ENCODE assay signal across 33 cellular contexts in the genomic region with DNA sequence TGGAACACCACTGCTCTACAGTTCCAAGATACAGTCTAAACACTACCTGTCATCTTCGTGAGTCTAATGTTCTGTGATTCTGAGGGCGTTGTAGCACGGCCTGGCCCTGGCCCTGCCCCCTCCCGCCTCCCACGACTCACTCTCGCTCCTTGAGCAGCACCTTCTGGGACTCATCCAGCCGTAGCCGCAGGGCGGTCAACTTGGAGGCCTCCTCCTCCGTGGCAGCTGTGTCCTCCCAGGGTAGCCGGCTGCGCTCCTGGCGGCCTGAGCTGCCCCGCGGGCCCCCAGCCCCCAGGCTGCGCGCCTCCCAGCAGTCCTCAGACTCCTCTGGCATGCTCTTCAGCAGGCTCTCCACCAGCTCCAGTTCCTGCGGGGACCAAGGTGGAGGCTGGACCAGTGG. TPM values are rescaled to one million over a fixed set of nuclear protein-coding genes. Genes with fewer than 3 reads are reported as not detected.
DNase-seq lines count a peak whose midpoint lies in the region; ATAC-seq, FAIRE-seq and TF ChIP-seq lines count a peak whose summit lies in the region.
"Had no signal": no experiment of that assay in that cellular context is flagged by ENCODE, and none has a peak within 500 bp of the region (broad histone marks: within the 10 kb centered on the region; RNA-seq: fewer than 3 reads in every experiment).

No MANE protein-coding gene starts in this region.

- no peak overlapping the region for H3K4me3 ChIP-seq in right atrium auricular region
- H3K4me3 ChIP-seq in K562, result no peak overlapping the region
- H3K4me3 ChIP-seq in neuronal stem cell (ENCODE audit: low read length in 2 of 2), result no peak overlapping the region
- H3K4me3 ChIP-seq in Caco-2 (ENCODE audit: low read depth, low read length), result no peak overlapping the region
- H3K4me3 ChIP-seq: body of pancreas, GM12878, left ventricle myocardium inferior, pancreas, sigmoid colon, stomach, transverse colon had no signal

- TF ChIP-seq POLR2A in K562 (conservative IDR thresholded peaks at IDR 0.05), result no peak

- H3K27ac ChIP-seq in right atrium auricular region (no peak overlapping the region), K562 (ENCODE audit: extremely low read depth, low read depth, low read length) (no peak overlapping the region), neuronal stem cell (replicated peaks; ENCODE audit: low read length) (no peak overlapping the region)
- H3K27ac ChIP-seq: body of pancreas, pancreas, sigmoid colon, stomach, transverse colon had no signal

- no peak overlapping the region for H4K8ac ChIP-seq in neuronal stem cell (ENCODE audit: low read depth, low read length)

- no peaks in the 10 kb centered on the region for H3K9me3 Mint-ChIP-seq in natural killer cell treated with Interleukin-12 subunit alpha and Interleukin-12 subunit beta and Interleukin-15 and Interleukin-18, amount 100 ng/mL, for 72 hours
- H3K9me3 Mint-ChIP-seq in Caco-2 (ENCODE audit: unreplicated experiment), result no peaks in the 10 kb centered on the region
- H3K9me3 Mint-ChIP-seq: naive B cell had no signal

- no peak for TF ChIP-seq EP300 in K562 (IDR thresholded peaks at IDR 0.05; ENCODE audit: low read length)

- H3K36me3 ChIP-seq in right atrium auricular region (no peaks in the 10 kb centered on the region), K562 (ENCODE audit: control insufficient read depth, insufficient read depth, low read length) (no peaks in the 10 kb centered on the region), neuronal stem cell (replicated peaks in 1 of 2; ENCODE audit: control insufficient read depth in 2 of 2, insufficient read depth in 2 of 2, low read length in 2 of 2) (peaks cover 0 to 4% of the 10 kb centered on the region in 2 donors), Caco-2 (ENCODE audit: control insufficient read depth, insufficient read depth, low read length) (no peaks in the 10 kb centered on the region)
- H3K36me3 ChIP-seq: pancreas, transverse colon had no signal

- no peaks in the 10 kb centered on the region for H3K27me3 Mint-ChIP-seq in natural killer cell treated with Interleukin-12 subunit alpha and Interleukin-12 subunit beta and Interleukin-15 and Interleukin-18, amount 100 ng/mL, for 72 hours
- no peaks in the 10 kb centered on the region for H3K27me3 Mint-ChIP-seq in Caco-2 (ENCODE audit: insufficient read depth, unreplicated experiment)
- H3K27me3 Mint-ChIP-seq: B cell, naive B cell had no signal

- no peak overlapping the region for H2BK5ac ChIP-seq in neuronal stem cell (ENCODE audit: low read length)

- H3K4me3 Mint-ChIP-seq in natural killer cell treated with Interleukin-12 subunit alpha and Interleukin-12 subunit beta and Interleukin-15 and Interleukin-18, amount 100 ng/mL, for 72 hours, result no peak overlapping the region
- no peak overlapping the region for H3K4me3 Mint-ChIP-seq in Caco-2 (ENCODE audit: unreplicated experiment)
- H3K4me3 Mint-ChIP-seq: activated CD8-positive, alpha-beta T cell treated with anti-CD3 and anti-CD28 coated beads, Interleukin-2, amount 10 ng/mL, durations not matched to agents 7 days and 5 days; B cell had no signal

- H3K4me1 Mint-ChIP-seq in natural killer cell treated with Interleukin-12 subunit alpha and Interleukin-12 subunit beta and Interleukin-15 and Interleukin-18, amount 100 ng/mL, for 72 hours (ENCODE audit: low read depth in 2 of 2), result peaks cover 16 to 43% of the 10 kb centered on the region in 2 donors
- peaks cover 8% of the 10 kb centered on the region for H3K4me1 Mint-ChIP-seq in Caco-2 (ENCODE audit: low read depth, unreplicated experiment)

- no peaks in the 10 kb centered on the region for H3K36me3 Mint-ChIP-seq in natural killer cell treated with Interleukin-12 subunit alpha and Interleukin-12 subunit beta and Interleukin-15 and Interleukin-18, amount 100 ng/mL, for 72 hours
- peaks cover 13% of the 10 kb centered on the region for H3K36me3 Mint-ChIP-seq in Caco-2 (ENCODE audit: insufficient read depth, unreplicated experiment)
- H3K36me3 Mint-ChIP-seq: naive B cell had no signal

- POLR2A ChIA-PET in K562 (lab: Yijun Ruan, JAX) (interaction anchor here (0.7 to 1.1 kb wide), 4 partner anchors 8 to 23 kb away, joined by 3 to 6 read pairs (median 4); no protein-coding TSS in a partner anchor), Caco-2 (lab: Charles Lee) (no interaction called here)

- peaks cover 0 to 16% of the 10 kb centered on the region in 2 donors for H3K4me1 ChIP-seq in right atrium auricular region
- peaks cover 11 to 25% of the 10 kb centered on the region in 2 experiments for H3K4me1 ChIP-seq in K562 (replicated peaks in 1 of 2; ENCODE audit: control insufficient read depth in 2 of 2, insufficient read depth in 2 of 2, low read length in 2 of 2)
- peaks cover 8% of the 10 kb centered on the region in 2 donors for H3K4me1 ChIP-seq in neuronal stem cell (ENCODE audit: control insufficient read depth in 2 of 2, insufficient read depth in 1 of 2, low read depth in 1 of 2, low read length in 2 of 2)
- peaks cover 15% of the 10 kb centered on the region for H3K4me1 ChIP-seq in Caco-2
- H3K4me1 ChIP-seq: body of pancreas, pancreas had no signal

- no peak overlapping the region for H2BK15ac ChIP-seq in neuronal stem cell (ENCODE audit: low read length)

- no peak overlapping the region for H2BK12ac ChIP-seq in neuronal stem cell (ENCODE audit: low read length)

- no peaks in the 10 kb centered on the region for H4K20me1 ChIP-seq in K562 (replicated peaks; ENCODE audit: control insufficient read depth, insufficient read depth, low read length)

- FAIRE-seq in K562 (lab: Jason Lieb, UNC), result no peak
- FAIRE-seq: A204.1, GM12878, pancreas, TTC549 had no signal

- no peaks in the 10 kb centered on the region for H3K9me1 ChIP-seq in K562 (ENCODE audit: control insufficient read depth, insufficient read depth, low read length)

- no peak for TF ChIP-seq RAD21 in K562 (CRISPR knock-in tag; conservative IDR thresholded peaks at IDR 0.05 in 1 of 2, IDR thresholded peaks at IDR 0.05 in 1 of 2)

- peak overlapping the region; percentile 68 for H2AK5ac ChIP-seq in neuronal stem cell (ENCODE audit: low read depth, low read length)

- H2AFZ ChIP-seq in K562 (ENCODE audit: low read depth, low read length) (no peak overlapping the region), neuronal stem cell (ENCODE audit: low read length) (no peak overlapping the region)

- no peak overlapping the region for H3K4ac ChIP-seq in neuronal stem cell (ENCODE audit: low read length)

- peak overlapping the region; percentile 81 for H4K91ac ChIP-seq in neuronal stem cell (ENCODE audit: low read depth, low read length, poor library complexity)

- H3K14ac ChIP-seq in neuronal stem cell (ENCODE audit: low read length), result no peak overlapping the region

- H3K23ac ChIP-seq in neuronal stem cell (ENCODE audit: low read depth, low read length, poor library complexity), result peak overlapping the region; percentile 27

- H3K18ac ChIP-seq in neuronal stem cell (ENCODE audit: low read length), result no peak overlapping the region

- H3K27ac Mint-ChIP-seq in natural killer cell treated with Interleukin-12 subunit alpha and Interleukin-12 subunit beta and Interleukin-15 and Interleukin-18, amount 100 ng/mL, for 72 hours, result peak overlapping the region in 1 of 2 donors; percentile 58
- no peak overlapping the region for H3K27ac Mint-ChIP-seq in Caco-2 (ENCODE audit: unreplicated experiment)
- H3K27ac Mint-ChIP-seq: B cell had no signal

- ATAC-seq in Right ventricle myocardium superior (ENCODE audit: poor library complexity), result no peak
- peak; percentile 65 for ATAC-seq in K562
- no peak for ATAC-seq in natural killer cell treated with Interleukin-12 subunit alpha and Interleukin-12 subunit beta and Interleukin-15 and Interleukin-18, amount 100 ng/mL, for 72 hours
- no peak for ATAC-seq in HG02885 (IDR thresholded peaks at IDR 0.05; ENCODE audit: poor library complexity, unreplicated experiment)
- ATAC-seq: activated CD8-positive, alpha-beta T cell treated with anti-CD3 and anti-CD28 coated beads, Interleukin-2, amount 10 ng/mL, durations not matched to agents 7 days and 5 days; body of pancreas; GM12878; pancreas had no signal

- CTCF ChIA-PET in K562 (lab: Yijun Ruan, JAX; ENCODE audit: low intra/inter-chr PET ratio) (no interaction called here), Caco-2 (lab: Charles Lee) (interaction anchor here (0.6 to 1.4 kb wide), 2 partner anchors 13 to 46 kb away, joined by 3 to 4 read pairs; no protein-coding TSS in a partner anchor)

- no peak overlapping the region for H3K4me2 ChIP-seq in K562 (ENCODE audit: insufficient read depth, low read length)
- H3K4me2 ChIP-seq in neuronal stem cell (ENCODE audit: insufficient read depth, low read length, poor library complexity, severe bottlenecking), result no peak overlapping the region

- no peak overlapping the region for H2BK120ac ChIP-seq in neuronal stem cell (ENCODE audit: low read depth, low read length)

- WGBS in K562 (ENCODE audit: insufficient coverage, low coverage, missing lambda C conversion rate), result 30% methylated on average over 18 of the region's 18 CpGs
- WGBS in neuronal stem cell (ENCODE audit: extremely low coverage in 2 of 2, insufficient read length in 2 of 2, insufficient replicate concordance in 1 of 2), 2 donors, result no CpG with 5 or more reads among the region's 18 CpGs

- no TSS peak for BruUV-seq in K562 (replicated peaks; lab: Mats Ljungman, UMichigan)
- no TSS peak for BruUV-seq in Caco-2 (replicated peaks; lab: Mats Ljungman, UMichigan)

- H3K9ac ChIP-seq in K562 (ENCODE audit: insufficient read depth in 1 of 2, low read depth in 2 of 2, low read length in 2 of 2), result peak overlapping the region in 1 of 2 experiments; percentile 4; a peak in 1 of 4 replicates
- H3K9ac ChIP-seq in neuronal stem cell (ENCODE audit: low read depth, low read length, poor library complexity), result no peak overlapping the region

- no peaks in the 10 kb centered on the region for H3K27me3 ChIP-seq in right atrium auricular region
- no peaks in the 10 kb centered on the region; a peak in 1 of 5 replicates for H3K27me3 ChIP-seq in K562 (ENCODE audit: control insufficient read depth in 2 of 2, insufficient read depth in 2 of 2, low read length in 2 of 2)
- H3K27me3 ChIP-seq in neuronal stem cell (ENCODE audit: control insufficient read depth in 3 of 3, insufficient read depth in 3 of 3, low read depth in 1 of 3, low read length in 3 of 3), result peaks cover 0 to 20% (median 0%) of the 10 kb centered on the region in 3 experiments
- no peaks in the 10 kb centered on the region for H3K27me3 ChIP-seq in Caco-2 (replicated peaks; ENCODE audit: control insufficient read depth, insufficient read depth, low read length)
- H3K27me3 ChIP-seq: body of pancreas, pancreas, sigmoid colon, transverse colon had no signal

- in situ Hi-C loops in K562 (cut with MboI), result no loop called here

- intact Hi-C loops in Right ventricle myocardium superior (cut with DNase I) (no loop called here), K562 (cut with micrococcal nuclease) (no loop called here), Caco-2 (cut with micrococcal nuclease; ENCODE audit: unreplicated experiment) (no loop called here)

- DNase-seq in Right ventricle myocardium superior (peak; percentile 27), right atrium auricular region (ENCODE audit: low spot score) (no peak), K562 (ENCODE audit: extremely low read depth in 1 of 4, low spot score in 3 of 4) (peak in 1 of 4 experiments; percentile 33), neuronal stem cell (ENCODE audit: low spot score) (no peak), RKO (ENCODE audit: low spot score) (no peak), Caco-2 (no peak)
- DNase-seq in natural killer cell treated with Interleukin-12 subunit alpha and Interleukin-12 subunit beta and Interleukin-15 and Interleukin-18, amount 100 ng/mL, for 72 hours (ENCODE audit: low spot score), result no peak
- DNase-seq: activated CD4-positive, alpha-beta T cell treated with anti-CD3 and anti-CD28 coated beads for 1 hour; activated CD8-positive, alpha-beta T cell treated with anti-CD3 and anti-CD28 coated beads, Interleukin-2, amount 10 ng/mL, durations not matched to agents 7 days and 5 days; activated gamma-delta T cell; activated T-cell treated with anti-CD3 and anti-CD28 coated beads for 4 hours; body of pancreas; COR-L47; effector CD4-positive, alpha-beta T cell; GOT3; head of caudate nucleus; left ventricle myocardium inferior; MV-4-11; naive B cell; NCI-H1930; NCI-H82; SHP77; sigmoid colon; stimulated activated CD4-positive, alpha-beta T cell treated with anti-CD3 and anti-CD28 coated beads, Interleukin-15, amount 100 ng/mL, for 24 hours; stomach; T-helper 1 cell; transverse colon had no signal

- H3K79me2 ChIP-seq in K562 (ENCODE audit: control insufficient read depth, insufficient read depth, low read length), result no peaks in the 10 kb centered on the region

- H3K79me1 ChIP-seq in neuronal stem cell (ENCODE audit: low read depth, low read length), result peaks cover 2% of the 10 kb centered on the region

- TF ChIP-seq CTCF in right atrium auricular region (IDR thresholded peaks at IDR 0.05) (no peak), K562 (IDR thresholded peaks at IDR 0.05 in 2 of 3, conservative IDR thresholded peaks at IDR 0.05 in 1 of 3; ENCODE audit: insufficient read depth in 2 of 3, low read depth in 1 of 3, low read length in 3 of 3) (no peak), Caco-2 (IDR thresholded peaks at IDR 0.05; ENCODE audit: insufficient read depth in 1 of 2, low read depth in 1 of 2, low read length in 1 of 2, severe bottlenecking in 1 of 2, unreplicated experiment in 1 of 2) (no peak)

- no peaks in the 10 kb centered on the region for H3K9me3 ChIP-seq in right atrium auricular region
- H3K9me3 ChIP-seq in K562 (replicated peaks; ENCODE audit: control insufficient read depth, insufficient read depth, low read depth, low read length), result no peaks in the 10 kb centered on the region
- H3K9me3 ChIP-seq in neuronal stem cell (replicated peaks in 1 of 2; ENCODE audit: control insufficient read depth in 2 of 2, insufficient read depth in 1 of 2, low read depth in 1 of 2, low read length in 2 of 2), result no peaks in the 10 kb centered on the region
- no peaks in the 10 kb centered on the region for H3K9me3 ChIP-seq in Caco-2
- H3K9me3 ChIP-seq: body of pancreas, left ventricle myocardium inferior, pancreas, sigmoid colon, stomach, transverse colon had no signal

RNA-seq across cellular contexts. Expression of a gene that starts 10.6 kb away (rescaled TPM):
- total RNA-seq in Right ventricle myocardium superior (10.5 TPM), right atrium auricular region (10 to 100 TPM; 11.2 to 15.1 TPM), K562 (2014; rRNA removed) (3.8 and 4.9 TPM in 2 replicates), K562 (2014; rRNA removed; fragmentation: Illumina TruSeq; extraction: Trizol) (0.16 and 0.58 TPM in 2 replicates), K562 (2015; rRNA removed; fragmentation: Illumina TruSeq; extraction: Trizol) (1.4 and 2.1 TPM in 2 replicates), K562 (2021) (2.7 and 3.0 TPM in 2 replicates), Caco-2 (2022) (9.1 and 11.8 TPM in 2 replicates)
- 0.26 and 1.1 TPM in 2 replicates for total RNA-seq in K562 (2011; cell fraction: chromatin; rRNA removed; ENCODE audit: low replicate concordance)
- 0.92 and 1.3 TPM in 2 replicates for total RNA-seq in K562 (2011; cell fraction: nucleolus; rRNA removed)
- 0.51 and 0.84 TPM in 2 replicates for total RNA-seq in K562 (2011; cell fraction: nucleoplasm; rRNA removed)
- polyA plus RNA-seq in K562 (2011; rRNA removed) (2.2 and 2.4 TPM in 2 replicates), K562 (2014; fragmentation: Illumina TruSeq; extraction: Trizol) (0.85 and 1.4 TPM in 2 replicates), K562 (2014; fragmentation: Nextera tagmentation; extraction: Ambion mirVana) (under 1 TPM; 0.03 to 0.11 TPM), K562 (2014; rRNA removed) (2.0 and 4.9 TPM in 2 replicates)
- 2.6 and 6.6 TPM in 2 replicates for polyA plus RNA-seq in K562 (2011; cell fraction: cytosol; rRNA removed)
- 1.3 and 2.1 TPM in 2 replicates for polyA plus RNA-seq in K562 (2011; cell fraction: nucleus; rRNA removed)
- polyA plus RNA-seq in K562 (2012), result 2.3 and 2.8 TPM in 2 replicates
- 0.45 and 1.4 TPM in 2 replicates for polyA minus RNA-seq in K562 (2011; rRNA and poly(A)+ RNA removed)
- 1.4 and 1.6 TPM in 2 replicates for polyA minus RNA-seq in K562 (2011; cell fraction: cytosol; rRNA and poly(A)+ RNA removed)
- 0.67 and 1.1 TPM in 2 replicates for polyA minus RNA-seq in K562 (2011; cell fraction: nucleus; rRNA and poly(A)+ RNA removed)
- polyA plus RNA-seq in neuronal stem cell (2013, experiment 1 of 2), result 6.4 TPM
- 6.3 TPM for polyA plus RNA-seq in neuronal stem cell (2013, experiment 2 of 2)
- total RNA-seq in natural killer cell treated with Interleukin-12 subunit alpha and Interleukin-12 subunit beta and Interleukin-15 and Interleukin-18, amount 100 ng/mL, for 72 hours, result 10 to 100 TPM; 13.9 to 21.5 TPM

RNA-seq across cellular contexts. Expression of a gene that starts 16.7 kb away (rescaled TPM):
- 0.05 TPM for total RNA-seq in Right ventricle myocardium superior
- total RNA-seq in right atrium auricular region, result under 1 TPM; 0.08 to 0.44 TPM
- 0.14 TPM in 1 of 2 replicates, not detected in the other for total RNA-seq in K562 (2011; cell fraction: chromatin; rRNA removed; ENCODE audit: low replicate concordance)
- 0.13 TPM in 1 of 2 replicates, not detected in the other for total RNA-seq in K562 (2011; cell fraction: nucleolus; rRNA removed)
- total RNA-seq in K562 (2011; cell fraction: nucleoplasm; rRNA removed), result 0.07 TPM in 1 of 2 replicates, not detected in the other
- total RNA-seq in K562 (2014; rRNA removed), result 0.08 and 0.09 TPM in 2 replicates
- 0.07 TPM in 1 of 2 replicates, not detected in the other for total RNA-seq in K562 (2014; rRNA removed; fragmentation: Illumina TruSeq; extraction: Trizol)
- total RNA-seq in K562 (2015; rRNA removed; fragmentation: Illumina TruSeq; extraction: Trizol), result 0.14 and 0.30 TPM in 2 replicates
- 0.09 and 0.27 TPM in 2 replicates for total RNA-seq in K562 (2021)
- 0.01 and 0.11 TPM in 2 replicates for polyA plus RNA-seq in K562 (2011; rRNA removed)
- polyA plus RNA-seq in K562 (2011; cell fraction: cytosol; rRNA removed), result 0.03 and 0.07 TPM in 2 replicates
- 0.13 and 0.27 TPM in 2 replicates for polyA plus RNA-seq in K562 (2011; cell fraction: nucleus; rRNA removed)
- polyA plus RNA-seq in K562 (2012), result 0.55 and 0.62 TPM in 2 replicates
- 0.08 and 0.10 TPM in 2 replicates for polyA plus RNA-seq in K562 (2014; fragmentation: Illumina TruSeq; extraction: Trizol)
- under 1 TPM; 0.01 to 0.39 TPM for polyA plus RNA-seq in K562 (2014; fragmentation: Nextera tagmentation; extraction: Ambion mirVana)
- 0.04 and 0.15 TPM in 2 replicates for polyA plus RNA-seq in K562 (2014; rRNA removed)
- 0.06 TPM in 1 of 2 replicates, not detected in the other for polyA minus RNA-seq in K562 (2011; rRNA and poly(A)+ RNA removed)
- not detected in 2 replicates for polyA minus RNA-seq in K562 (2011; cell fraction: cytosol; rRNA and poly(A)+ RNA removed)
- polyA minus RNA-seq in K562 (2011; cell fraction: nucleus; rRNA and poly(A)+ RNA removed), result not detected in 2 replicates
- polyA plus RNA-seq in neuronal stem cell (2013, experiment 1 of 2), result 1.7 TPM
- polyA plus RNA-seq in neuronal stem cell (2013, experiment 2 of 2), result 1.7 TPM
- 10 to 100 TPM; 86.8 to 95.0 TPM for total RNA-seq in natural killer cell treated with Interleukin-12 subunit alpha and Interleukin-12 subunit beta and Interleukin-15 and Interleukin-18, amount 100 ng/mL, for 72 hours
- 4.6 and 5.2 TPM in 2 replicates for total RNA-seq in Caco-2 (2022)
- total RNA-seq: left ventricle myocardium inferior had no signal

RNA-seq across cellular contexts. Expression of a gene that starts 39.5 kb away (rescaled TPM):
- 7.5 TPM for total RNA-seq in Right ventricle myocardium superior
- total RNA-seq in right atrium auricular region, result 10 to 100 TPM; 15.2 to 34.2 TPM
- total RNA-seq in K562 (2011; cell fraction: chromatin; rRNA removed; ENCODE audit: low replicate concordance), result 3.9 and 13.2 TPM in 2 replicates
- 9.2 and 12.2 TPM in 2 replicates for total RNA-seq in K562 (2011; cell fraction: nucleolus; rRNA removed)
- 6.3 and 7.6 TPM in 2 replicates for total RNA-seq in K562 (2011; cell fraction: nucleoplasm; rRNA removed)
- total RNA-seq in K562 (2014; rRNA removed), result 14.4 and 18.9 TPM in 2 replicates
- 2.3 and 3.2 TPM in 2 replicates for total RNA-seq in K562 (2014; rRNA removed; fragmentation: Illumina TruSeq; extraction: Trizol)
- total RNA-seq in K562 (2015; rRNA removed; fragmentation: Illumina TruSeq; extraction: Trizol), result 8.3 and 9.3 TPM in 2 replicates
- total RNA-seq in K562 (2021), result 11.0 and 11.4 TPM in 2 replicates
- 10.8 and 11.3 TPM in 2 replicates for polyA plus RNA-seq in K562 (2011; rRNA removed)
- 14.0 and 19.6 TPM in 2 replicates for polyA plus RNA-seq in K562 (2011; cell fraction: cytosol; rRNA removed)
- 23.7 and 31.1 TPM in 2 replicates for polyA plus RNA-seq in K562 (2011; cell fraction: nucleus; rRNA removed)
- 10.2 and 13.2 TPM in 2 replicates for polyA plus RNA-seq in K562 (2012)
- 6.5 and 9.5 TPM in 2 replicates for polyA plus RNA-seq in K562 (2014; fragmentation: Illumina TruSeq; extraction: Trizol)
- under 1 TPM; 0.10 TPM for polyA plus RNA-seq in K562 (2014; fragmentation: Nextera tagmentation; extraction: Ambion mirVana)
- 12.4 and 16.4 TPM in 2 replicates for polyA plus RNA-seq in K562 (2014; rRNA removed)
- polyA minus RNA-seq in K562 (2011; rRNA and poly(A)+ RNA removed), result 3.6 and 5.5 TPM in 2 replicates
- 5.9 and 6.1 TPM in 2 replicates for polyA minus RNA-seq in K562 (2011; cell fraction: cytosol; rRNA and poly(A)+ RNA removed)
- 5.2 and 5.3 TPM in 2 replicates for polyA minus RNA-seq in K562 (2011; cell fraction: nucleus; rRNA and poly(A)+ RNA removed)
- 17.3 TPM for polyA plus RNA-seq in neuronal stem cell (2013, experiment 1 of 2)
- 15.7 TPM for polyA plus RNA-seq in neuronal stem cell (2013, experiment 2 of 2)
- total RNA-seq in natural killer cell treated with Interleukin-12 subunit alpha and Interleukin-12 subunit beta and Interleukin-15 and Interleukin-18, amount 100 ng/mL, for 72 hours, result 1 to 10 TPM; 4.2 to 6.5 TPM
- 111 and 122 TPM in 2 replicates for total RNA-seq in Caco-2 (2022)

Comparison
In these comparisons a context has a peak if more than half of its experiments do, and no peak if none do; other contexts are left out.
1. RNA of a gene that starts 16.7 kb away (total RNA-seq): 86.8 to 95.0 TPM in natural killer cell treated with Interleukin-12 subunit alpha and Interleukin-12 subunit beta and Interleukin-15 and Interleukin-18, amount 100 ng/mL, for 72 hours; 4.6 to 5.2 TPM in Caco-2, 0.08 to 0.44 TPM in right atrium auricular region, 0.07 to 0.30 TPM in K562 and 0.05 TPM in Right ventricle myocardium superior (single experiment); every median in the first group is over 10 times any median in the second.